In the genomic region with DNA sequence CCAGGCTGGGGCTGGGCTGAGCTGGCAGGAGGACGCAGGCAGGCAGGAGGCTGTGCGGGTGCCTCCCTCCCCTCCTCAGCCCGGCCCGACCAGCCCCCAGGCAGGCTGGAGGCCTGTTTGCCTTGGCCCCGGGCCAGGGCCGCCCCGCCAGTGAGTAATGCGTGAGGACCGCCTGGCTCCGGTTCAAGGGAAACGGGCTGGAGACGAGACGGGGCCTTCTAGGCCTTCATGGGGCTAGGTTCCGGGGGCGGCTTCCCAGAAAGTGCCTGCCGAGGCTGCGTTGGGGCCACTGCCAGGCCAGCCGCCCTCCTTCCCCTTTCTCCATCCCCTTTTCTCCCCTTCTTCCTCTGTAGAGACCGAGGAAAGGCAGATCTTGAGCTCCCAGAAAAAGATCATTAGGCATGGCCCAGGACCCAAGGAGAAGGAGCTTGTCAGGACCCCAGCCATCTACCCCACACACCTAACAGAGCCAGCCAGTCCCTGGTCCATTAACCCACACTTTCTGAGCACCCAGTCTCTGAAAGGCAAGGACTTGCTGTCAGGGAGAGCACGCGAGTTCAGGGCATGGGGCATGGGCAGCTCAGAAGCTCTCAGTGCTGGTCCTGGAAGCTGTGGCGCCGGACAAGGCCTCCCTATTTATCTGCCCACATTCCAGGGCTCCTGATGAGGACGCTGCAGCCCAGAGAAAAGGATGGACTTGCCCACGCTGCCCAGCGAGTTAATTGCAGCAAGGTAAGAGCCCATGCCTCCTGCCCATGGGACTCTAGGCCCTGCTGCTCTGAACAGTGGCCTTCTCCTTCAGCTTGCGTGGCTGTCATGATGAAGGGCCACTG, we compare ENCODE assay signal across 1 cellular context.
TF ChIP-seq lines count a peak whose summit lies in the region.

No MANE protein-coding gene starts in this region.

TF ChIP-seq in HepG2, 621 proteins besides CTCF, POLR2A, EP300 and RAD21 (continued from another document and continues in another):
- TF ChIP-seq, protein P1, sequence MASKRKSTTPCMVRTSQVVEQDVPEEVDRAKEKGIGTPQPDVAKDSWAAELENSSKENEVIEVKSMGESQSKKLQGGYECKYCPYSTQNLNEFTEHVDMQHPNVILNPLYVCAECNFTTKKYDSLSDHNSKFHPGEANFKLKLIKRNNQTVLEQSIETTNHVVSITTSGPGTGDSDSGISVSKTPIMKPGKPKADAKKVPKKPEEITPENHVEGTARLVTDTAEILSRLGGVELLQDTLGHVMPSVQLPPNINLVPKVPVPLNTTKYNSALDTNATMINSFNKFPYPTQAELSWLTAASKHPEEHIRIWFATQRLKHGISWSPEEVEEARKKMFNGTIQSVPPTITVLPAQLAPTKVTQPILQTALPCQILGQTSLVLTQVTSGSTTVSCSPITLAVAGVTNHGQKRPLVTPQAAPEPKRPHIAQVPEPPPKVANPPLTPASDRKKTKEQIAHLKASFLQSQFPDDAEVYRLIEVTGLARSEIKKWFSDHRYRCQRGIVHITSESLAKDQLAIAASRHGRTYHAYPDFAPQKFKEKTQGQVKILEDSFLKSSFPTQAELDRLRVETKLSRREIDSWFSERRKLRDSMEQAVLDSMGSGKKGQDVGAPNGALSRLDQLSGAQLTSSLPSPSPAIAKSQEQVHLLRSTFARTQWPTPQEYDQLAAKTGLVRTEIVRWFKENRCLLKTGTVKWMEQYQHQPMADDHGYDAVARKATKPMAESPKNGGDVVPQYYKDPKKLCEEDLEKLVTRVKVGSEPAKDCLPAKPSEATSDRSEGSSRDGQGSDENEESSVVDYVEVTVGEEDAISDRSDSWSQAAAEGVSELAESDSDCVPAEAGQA (IDR thresholded peaks at IDR 0.05; ENCODE audit: low read depth), result no peak
- TF ChIP-seq, protein P1 (CRISPR knock-in tag; IDR thresholded peaks at IDR 0.05; ENCODE audit: borderline replicate concordance), result no peak
- TF ChIP-seq, protein P2, sequence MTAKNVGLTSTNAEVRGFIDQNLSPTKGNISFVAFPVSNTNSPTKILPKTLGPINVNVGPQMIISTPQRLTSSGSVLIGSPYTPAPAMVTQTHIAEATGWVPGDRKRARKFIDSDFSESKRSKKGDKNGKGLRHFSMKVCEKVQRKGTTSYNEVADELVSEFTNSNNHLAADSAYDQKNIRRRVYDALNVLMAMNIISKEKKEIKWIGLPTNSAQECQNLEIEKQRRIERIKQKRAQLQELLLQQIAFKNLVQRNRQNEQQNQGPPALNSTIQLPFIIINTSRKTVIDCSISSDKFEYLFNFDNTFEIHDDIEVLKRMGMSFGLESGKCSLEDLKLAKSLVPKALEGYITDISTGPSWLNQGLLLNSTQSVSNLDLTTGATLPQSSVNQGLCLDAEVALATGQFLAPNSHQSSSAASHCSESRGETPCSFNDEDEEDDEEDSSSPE (CRISPR knock-in tag; IDR thresholded peaks at IDR 0.05), result peak; percentile 57
- TF ChIP-seq NCOR1 (IDR thresholded peaks at IDR 0.05; ENCODE audit: borderline replicate concordance, low read length) (peak; percentile 48; the same call in 1 of the 2 replicates), MTA1 (CRISPR knock-in tag; IDR thresholded peaks at IDR 0.05; ENCODE audit: borderline replicate concordance) (peak; percentile 82), SAP130 (CRISPR knock-in tag; IDR thresholded peaks at IDR 0.05; ENCODE audit: low read depth) (peak; percentile 87), ZFX (CRISPR knock-in tag; IDR thresholded peaks at IDR 0.05; ENCODE audit: low read depth) (peak; percentile 98), REL (CRISPR knock-in tag; conservative IDR thresholded peaks at IDR 0.05) (no peak), FOSL2 (CRISPR knock-in tag; IDR thresholded peaks at IDR 0.05) (peak; percentile 98), SMAD1 (CRISPR knock-in tag; IDR thresholded peaks at IDR 0.05; ENCODE audit: borderline replicate concordance, low read depth) (peak; percentile 87), ZNF274 (CRISPR knock-in tag; IDR thresholded peaks at IDR 0.05) (peak; percentile 58; the same call in 1 of the 2 replicates), NFYC (CRISPR knock-in tag; IDR thresholded peaks at IDR 0.05) (no peak), ZNF329 (CRISPR knock-in tag; IDR thresholded peaks at IDR 0.05; ENCODE audit: low read depth) (no peak), ATAD3A (CRISPR knock-in tag; IDR thresholded peaks at IDR 0.05) (no peak), KDM6A (CRISPR knock-in tag; IDR thresholded peaks at IDR 0.05; ENCODE audit: low read depth) (0 out of 2 replicates have a peak, but pooled peaks have one; percentile 18), RBFOX2 (IDR thresholded peaks at IDR 0.05; ENCODE audit: low read depth, low read length) (peak; percentile 51), KAT2B (IDR thresholded peaks at IDR 0.05; ENCODE audit: borderline replicate concordance, low read depth, low read length) (no peak), FOXK1 (CRISPR knock-in tag; IDR thresholded peaks at IDR 0.05; ENCODE audit: borderline replicate concordance, low read depth) (peak; percentile 54; the same call in 1 of the 2 replicates), SOX6 (IDR thresholded peaks at IDR 0.05) (no peak), SOX6 (CRISPR knock-in tag; IDR thresholded peaks at IDR 0.05) (peak; percentile 87), FOXO1 (CRISPR knock-in tag; IDR thresholded peaks at IDR 0.05) (peak; percentile 70; the same call in 1 of the 2 replicates), YY1 (IDR thresholded peaks at IDR 0.05; ENCODE audit: insufficient read depth, insufficient replicate concordance, low read depth, low read length) (peak; percentile 37), ZNF766 (CRISPR knock-in tag; IDR thresholded peaks at IDR 0.05; ENCODE audit: borderline replicate concordance) (no peak), ZSCAN9 (CRISPR knock-in tag; IDR thresholded peaks at IDR 0.05; ENCODE audit: borderline replicate concordance) (peak; percentile 55; the same call in 1 of the 2 replicates), ZNF253 (CRISPR knock-in tag; IDR thresholded peaks at IDR 0.05; ENCODE audit: borderline replicate concordance) (no peak), MXI1 (IDR thresholded peaks at IDR 0.05; ENCODE audit: borderline replicate concordance, low read depth, low read length) (peak; percentile 42; the same call in 1 of the 3 replicates), ZNF788 (CRISPR knock-in tag; IDR thresholded peaks at IDR 0.05; ENCODE audit: borderline replicate concordance) (peak; percentile 76; the same call in 1 of the 2 replicates), IRF2 (CRISPR knock-in tag; IDR thresholded peaks at IDR 0.05) (peak; percentile 75; the same call in 1 of the 2 replicates), ZNF224 (CRISPR knock-in tag; IDR thresholded peaks at IDR 0.05) (no peak), ATRX (CRISPR knock-in tag; IDR thresholded peaks at IDR 0.05; ENCODE audit: borderline replicate concordance) (no peak), ZNF768 (CRISPR knock-in tag; IDR thresholded peaks at IDR 0.05) (peak; percentile 55; the same call in 1 of the 2 replicates), ZSCAN20 (CRISPR knock-in tag; IDR thresholded peaks at IDR 0.05; ENCODE audit: borderline replicate concordance) (0 out of 2 replicates have a peak, but pooled peaks have one; percentile 42), ZNF451 (CRISPR knock-in tag; IDR thresholded peaks at IDR 0.05) (0 out of 2 replicates have a peak, but pooled peaks have one; percentile 22), ZNF878 (CRISPR knock-in tag; IDR thresholded peaks at IDR 0.05) (0 out of 2 replicates have a peak, but pooled peaks have one; percentile 42), ZBTB38 (CRISPR knock-in tag; IDR thresholded peaks at IDR 0.05) (0 out of 2 replicates have a peak, but pooled peaks have one; percentile 33), MED13 (CRISPR knock-in tag; IDR thresholded peaks at IDR 0.05) (0 out of 2 replicates have a peak, but pooled peaks have one; percentile 63), MIXL1 (CRISPR knock-in tag; IDR thresholded peaks at IDR 0.05) (peak; percentile 42; the same call in 1 of the 2 replicates), ZFP37 (CRISPR knock-in tag; IDR thresholded peaks at IDR 0.05; ENCODE audit: borderline replicate concordance) (no peak), ZNF530 (CRISPR knock-in tag; IDR thresholded peaks at IDR 0.05; ENCODE audit: low read depth) (no peak)
- TF ChIP-seq, protein P3, sequence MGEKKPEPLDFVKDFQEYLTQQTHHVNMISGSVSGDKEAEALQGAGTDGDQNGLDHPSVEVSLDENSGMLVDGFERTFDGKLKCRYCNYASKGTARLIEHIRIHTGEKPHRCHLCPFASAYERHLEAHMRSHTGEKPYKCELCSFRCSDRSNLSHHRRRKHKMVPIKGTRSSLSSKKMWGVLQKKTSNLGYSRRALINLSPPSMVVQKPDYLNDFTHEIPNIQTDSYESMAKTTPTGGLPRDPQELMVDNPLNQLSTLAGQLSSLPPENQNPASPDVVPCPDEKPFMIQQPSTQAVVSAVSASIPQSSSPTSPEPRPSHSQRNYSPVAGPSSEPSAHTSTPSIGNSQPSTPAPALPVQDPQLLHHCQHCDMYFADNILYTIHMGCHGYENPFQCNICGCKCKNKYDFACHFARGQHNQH (CRISPR knock-in tag; IDR thresholded peaks at IDR 0.05), result peak; percentile 82; the same call in 1 of the 2 replicates
- TF ChIP-seq, protein P4, sequence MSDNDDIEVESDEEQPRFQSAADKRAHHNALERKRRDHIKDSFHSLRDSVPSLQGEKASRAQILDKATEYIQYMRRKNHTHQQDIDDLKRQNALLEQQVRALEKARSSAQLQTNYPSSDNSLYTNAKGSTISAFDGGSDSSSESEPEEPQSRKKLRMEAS (IDR thresholded peaks at IDR 0.05), result peak; percentile 65; the same call in 1 of the 2 replicates
- TF ChIP-seq, protein P5, sequence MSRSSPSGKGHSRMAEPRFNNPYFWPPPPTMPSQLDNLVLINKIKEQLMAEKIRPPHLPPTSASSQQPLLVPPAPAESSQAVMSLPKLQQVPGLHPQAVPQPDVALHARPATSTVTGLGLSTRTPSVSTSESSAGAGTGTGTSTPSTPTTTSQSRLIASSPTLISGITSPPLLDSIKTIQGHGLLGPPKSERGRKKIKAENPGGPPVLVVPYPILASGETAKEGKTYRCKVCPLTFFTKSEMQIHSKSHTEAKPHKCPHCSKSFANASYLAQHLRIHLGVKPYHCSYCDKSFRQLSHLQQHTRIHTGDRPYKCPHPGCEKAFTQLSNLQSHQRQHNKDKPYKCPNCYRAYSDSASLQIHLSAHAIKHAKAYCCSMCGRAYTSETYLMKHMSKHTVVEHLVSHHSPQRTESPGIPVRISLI (CRISPR knock-in tag; IDR thresholded peaks at IDR 0.05; ENCODE audit: borderline replicate concordance), result no peak; the same call in 1 of the 2 replicates
- TF ChIP-seq, protein P6, sequence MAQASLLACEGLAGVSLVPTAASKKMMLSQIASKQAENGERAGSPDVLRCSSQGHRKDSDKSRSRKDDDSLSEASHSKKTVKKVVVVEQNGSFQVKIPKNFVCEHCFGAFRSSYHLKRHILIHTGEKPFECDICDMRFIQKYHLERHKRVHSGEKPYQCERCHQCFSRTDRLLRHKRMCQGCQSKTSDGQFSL (CRISPR knock-in tag; IDR thresholded peaks at IDR 0.05), result no peak
- TF ChIP-seq, protein P7, sequence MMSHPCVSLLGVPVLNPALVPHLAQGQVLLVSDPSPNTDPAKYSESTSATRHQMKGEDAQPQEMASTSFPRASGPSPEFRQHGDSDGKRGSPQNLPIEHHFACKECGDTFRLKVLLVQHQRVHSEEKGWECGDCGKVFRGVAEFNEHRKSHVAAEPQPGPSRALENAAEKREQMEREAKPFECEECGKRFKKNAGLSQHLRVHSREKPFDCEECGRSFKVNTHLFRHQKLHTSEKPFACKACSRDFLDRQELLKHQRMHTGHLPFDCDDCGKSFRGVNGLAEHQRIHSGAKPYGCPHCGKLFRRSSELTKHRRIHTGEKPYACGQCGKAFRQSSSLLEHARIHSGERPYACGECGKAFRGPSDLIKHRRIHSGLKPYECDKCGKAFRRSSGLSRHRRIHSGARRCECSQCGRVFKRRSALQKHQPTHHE (CRISPR knock-in tag; IDR thresholded peaks at IDR 0.05; ENCODE audit: borderline replicate concordance), result no peak
- TF ChIP-seq, protein P8, sequence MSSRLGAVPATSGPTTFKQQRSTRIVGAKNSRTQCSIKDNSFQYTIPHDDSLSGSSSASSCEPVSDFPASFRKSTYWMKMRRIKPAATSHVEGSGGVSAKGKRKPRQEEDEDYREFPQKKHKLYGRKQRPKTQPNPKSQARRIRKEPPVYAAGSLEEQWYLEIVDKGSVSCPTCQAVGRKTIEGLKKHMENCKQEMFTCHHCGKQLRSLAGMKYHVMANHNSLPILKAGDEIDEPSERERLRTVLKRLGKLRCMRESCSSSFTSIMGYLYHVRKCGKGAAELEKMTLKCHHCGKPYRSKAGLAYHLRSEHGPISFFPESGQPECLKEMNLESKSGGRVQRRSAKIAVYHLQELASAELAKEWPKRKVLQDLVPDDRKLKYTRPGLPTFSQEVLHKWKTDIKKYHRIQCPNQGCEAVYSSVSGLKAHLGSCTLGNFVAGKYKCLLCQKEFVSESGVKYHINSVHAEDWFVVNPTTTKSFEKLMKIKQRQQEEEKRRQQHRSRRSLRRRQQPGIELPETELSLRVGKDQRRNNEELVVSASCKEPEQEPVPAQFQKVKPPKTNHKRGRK (CRISPR knock-in tag; IDR thresholded peaks at IDR 0.05), result 0 out of 2 replicates have a peak, but pooled peaks have one; percentile 18
- TF ChIP-seq, protein P9, sequence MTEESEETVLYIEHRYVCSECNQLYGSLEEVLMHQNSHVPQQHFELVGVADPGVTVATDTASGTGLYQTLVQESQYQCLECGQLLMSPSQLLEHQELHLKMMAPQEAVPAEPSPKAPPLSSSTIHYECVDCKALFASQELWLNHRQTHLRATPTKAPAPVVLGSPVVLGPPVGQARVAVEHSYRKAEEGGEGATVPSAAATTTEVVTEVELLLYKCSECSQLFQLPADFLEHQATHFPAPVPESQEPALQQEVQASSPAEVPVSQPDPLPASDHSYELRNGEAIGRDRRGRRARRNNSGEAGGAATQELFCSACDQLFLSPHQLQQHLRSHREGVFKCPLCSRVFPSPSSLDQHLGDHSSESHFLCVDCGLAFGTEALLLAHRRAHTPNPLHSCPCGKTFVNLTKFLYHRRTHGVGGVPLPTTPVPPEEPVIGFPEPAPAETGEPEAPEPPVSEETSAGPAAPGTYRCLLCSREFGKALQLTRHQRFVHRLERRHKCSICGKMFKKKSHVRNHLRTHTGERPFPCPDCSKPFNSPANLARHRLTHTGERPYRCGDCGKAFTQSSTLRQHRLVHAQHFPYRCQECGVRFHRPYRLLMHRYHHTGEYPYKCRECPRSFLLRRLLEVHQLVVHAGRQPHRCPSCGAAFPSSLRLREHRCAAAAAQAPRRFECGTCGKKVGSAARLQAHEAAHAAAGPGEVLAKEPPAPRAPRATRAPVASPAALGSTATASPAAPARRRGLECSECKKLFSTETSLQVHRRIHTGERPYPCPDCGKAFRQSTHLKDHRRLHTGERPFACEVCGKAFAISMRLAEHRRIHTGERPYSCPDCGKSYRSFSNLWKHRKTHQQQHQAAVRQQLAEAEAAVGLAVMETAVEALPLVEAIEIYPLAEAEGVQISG (CRISPR knock-in tag; IDR thresholded peaks at IDR 0.05), result peak; percentile 67
